In the genomic region with DNA sequence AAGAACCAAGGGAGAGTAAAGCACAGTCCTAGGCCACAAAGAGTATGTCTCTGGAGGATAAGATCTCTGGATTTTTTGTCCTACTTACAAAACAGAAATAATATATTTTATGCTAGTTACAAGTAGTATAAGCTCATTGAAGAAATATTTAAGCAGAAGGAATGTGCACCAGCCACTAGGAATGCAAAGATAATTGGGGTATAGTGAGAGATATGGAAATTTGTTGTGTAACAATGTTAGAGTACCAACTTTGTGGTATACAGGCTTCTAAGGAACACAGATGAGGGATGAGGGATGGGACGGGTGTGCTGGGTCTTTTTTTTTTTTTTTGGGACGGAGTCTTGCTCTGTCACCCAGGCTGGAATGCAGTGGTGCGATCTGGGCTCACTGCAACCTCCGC, we compare ENCODE assay signal across 14 cellular contexts. TPM values are rescaled to one million over a fixed set of nuclear protein-coding genes. Genes with fewer than 3 reads are reported as not detected.
DNase-seq lines count a peak whose midpoint lies in the region; ATAC-seq and TF ChIP-seq lines count a peak whose summit lies in the region.
"Had no signal": no experiment of that assay in that cellular context is flagged by ENCODE, and none has a peak within 500 bp of the region (broad histone marks: within the 10 kb centered on the region; RNA-seq: fewer than 3 reads in every experiment).

No MANE protein-coding gene starts in this region.

- H3K4me1 ChIP-seq in ascending aorta: peaks cover 12 to 58% of the 10 kb centered on the region in 2 donors

- intact Hi-C loops in ascending aorta (cut with DNase I): no loop called here

- H3K27me3 Mint-ChIP-seq in activated CD4-positive, alpha-beta T cell treated with anti-CD3 and anti-CD28 coated beads, Interleukin-2, amount 10 ng/mL, durations not matched to agents 7 days and 5 days: no peaks in the 10 kb centered on the region
- H3K27me3 Mint-ChIP-seq in nephron progenitor cell (ENCODE audit: low read depth, poor library complexity): no peaks in the 10 kb centered on the region

- TF ChIP-seq CTCF in ascending aorta (IDR thresholded peaks at IDR 0.05) (no peak), nephron progenitor cell (IDR thresholded peaks at IDR 0.05) (no peak)

- peak overlapping the region; percentile 68 to 88 for H3K27ac ChIP-seq in ascending aorta

- peaks cover 78% of the 10 kb centered on the region for H3K4me1 Mint-ChIP-seq in activated CD4-positive, alpha-beta T cell treated with anti-CD3 and anti-CD28 coated beads, Interleukin-2, amount 10 ng/mL, durations not matched to agents 7 days and 5 days
- peaks cover 73% of the 10 kb centered on the region for H3K4me1 Mint-ChIP-seq in nephron progenitor cell

- H3K4me3 Mint-ChIP-seq in activated CD4-positive, alpha-beta T cell treated with anti-CD3 and anti-CD28 coated beads, Interleukin-2, amount 10 ng/mL, durations not matched to agents 7 days and 5 days: no peak overlapping the region
- peak overlapping the region; percentile 41 for H3K4me3 Mint-ChIP-seq in nephron progenitor cell
- H3K4me3 Mint-ChIP-seq: neural crest cell had no signal

- CTCF ChIA-PET in activated CD4-positive, alpha-beta T cell treated with anti-CD3 and anti-CD28 coated beads, Interleukin-2, amount 10 ng/mL, durations not matched to agents 7 days and 5 days (lab: Charles Lee): interaction anchor here (0.8 to 1.1 kb wide), 2 partner anchors 88 to 220 kb away, joined by 3 read pairs; no protein-coding TSS in a partner anchor

- no peaks in the 10 kb centered on the region for H3K27me3 ChIP-seq in ascending aorta
- H3K27me3 ChIP-seq: body of pancreas had no signal

- H3K9me3 ChIP-seq in ascending aorta: no peaks in the 10 kb centered on the region
- H3K9me3 ChIP-seq: body of pancreas had no signal

- DNase-seq in activated CD4-positive, alpha-beta T cell treated with anti-CD3 and anti-CD28 coated beads, Interleukin-2, amount 10 ng/mL, durations not matched to agents 7 days and 5 days: no peak
- DNase-seq in activated CD4-positive, alpha-beta T cell treated with anti-CD3 and anti-CD28 coated beads for 48 hours: no peak
- DNase-seq in NCI-H226 (peak; percentile 59), ascending aorta (ENCODE audit: low spot score in 2 of 2) (no peak), nephron progenitor cell (no peak), inferior parietal cortex (ENCODE audit: extremely low spot score) (no peak)
- DNase-seq: activated CD4-positive, alpha-beta T cell treated with anti-CD3 and anti-CD28 coated beads for 1 hour; body of pancreas; GDM1; immature natural killer cell; stimulated activated CD4-positive, alpha-beta T cell treated with anti-CD3 and anti-CD28 coated beads, Interleukin-12 subunit alpha, Interleukin-12 subunit beta, amount 100 ng/mL, for 4 hours had no signal

- no peaks in the 10 kb centered on the region for H3K36me3 ChIP-seq in ascending aorta

- H3K4me3 ChIP-seq in ascending aorta: no peak overlapping the region
- H3K4me3 ChIP-seq: body of pancreas had no signal

- ATAC-seq in GM21528 (IDR thresholded peaks at IDR 0.05; ENCODE audit: low FRiP score, unreplicated experiment): no peak
- ATAC-seq in GM19455 (IDR thresholded peaks at IDR 0.05; ENCODE audit: unreplicated experiment): no peak

- H3K36me3 Mint-ChIP-seq in activated CD4-positive, alpha-beta T cell treated with anti-CD3 and anti-CD28 coated beads, Interleukin-2, amount 10 ng/mL, durations not matched to agents 7 days and 5 days (ENCODE audit: low read depth): peaks cover 15% of the 10 kb centered on the region
- peaks cover 39% of the 10 kb centered on the region for H3K36me3 Mint-ChIP-seq in nephron progenitor cell (ENCODE audit: low read depth)
- H3K36me3 Mint-ChIP-seq: immature natural killer cell had no signal

- peak overlapping the region; percentile 33 for H3K27ac Mint-ChIP-seq in activated CD4-positive, alpha-beta T cell treated with anti-CD3 and anti-CD28 coated beads, Interleukin-2, amount 10 ng/mL, durations not matched to agents 7 days and 5 days
- peak overlapping the region; percentile 50 for H3K27ac Mint-ChIP-seq in nephron progenitor cell

- no peaks in the 10 kb centered on the region for H3K9me3 Mint-ChIP-seq in activated CD4-positive, alpha-beta T cell treated with anti-CD3 and anti-CD28 coated beads, Interleukin-2, amount 10 ng/mL, durations not matched to agents 7 days and 5 days
- peaks cover 28% of the 10 kb centered on the region for H3K9me3 Mint-ChIP-seq in nephron progenitor cell
- H3K9me3 Mint-ChIP-seq: immature natural killer cell had no signal

- POLR2A ChIA-PET in activated CD4-positive, alpha-beta T cell treated with anti-CD3 and anti-CD28 coated beads, Interleukin-2, amount 10 ng/mL, durations not matched to agents 7 days and 5 days (lab: Charles Lee): no interaction called here

RNA-seq across cellular contexts. Expression of gene AKAP13, which starts 26.5 kb away (rescaled TPM):
- 100 to 1,000 TPM; 152 to 181 TPM for total RNA-seq in activated CD4-positive, alpha-beta T cell treated with anti-CD3 and anti-CD28 coated beads, Interleukin-2, amount 10 ng/mL, durations not matched to agents 7 days and 5 days
- 74.3 TPM for total RNA-seq in ascending aorta
